In genomic region chr2:84879595-84880394, GRCh38 we compare ENCODE assay signal across 1 cellular context.
TF ChIP-seq lines count a peak whose summit lies in the region.

No MANE protein-coding gene starts in this region.

TF ChIP-seq in GM12878, 131 proteins besides CTCF, POLR2A, EP300 and RAD21 (continued from another document):
- peak; percentile 62; the same call in 1 of the 2 replicates for TF ChIP-seq TCF12 (IDR thresholded peaks at IDR 0.05; ENCODE audit: low read depth, low read length)
- peak; percentile 54 for TF ChIP-seq PAX5 (IDR thresholded peaks at IDR 0.05; ENCODE audit: borderline replicate concordance, low read depth, low read length)
- peak in 1 of 2 experiments; percentile 41; a peak in 1 of 4 replicates for TF ChIP-seq BHLHE40 (IDR thresholded peaks at IDR 0.05; ENCODE audit: borderline replicate concordance in 1 of 2, low read depth in 2 of 2, low read length in 1 of 2)
- peak; percentile 66; the same call in 1 of the 2 replicates for TF ChIP-seq MTA2 (IDR thresholded peaks at IDR 0.05; ENCODE audit: low read depth)
- peak; percentile 42; the same call in 1 of the 2 replicates for TF ChIP-seq RUNX3 (IDR thresholded peaks at IDR 0.05; ENCODE audit: low read length)
- 0 out of 2 replicates have a peak, but pooled peaks have one; percentile 11 for TF ChIP-seq NKRF (conservative IDR thresholded peaks at IDR 0.05)
- no peak for TF ChIP-seq BMI1 (IDR thresholded peaks at IDR 0.05; ENCODE audit: borderline replicate concordance)
- peak; percentile 38 to 44; a peak in 2 of 4 replicates for TF ChIP-seq IKZF2 (IDR thresholded peaks at IDR 0.05)
- no peak for TF ChIP-seq MYB (IDR thresholded peaks at IDR 0.05; ENCODE audit: borderline replicate concordance, low read depth, low read length)
- TF ChIP-seq ELK1 (IDR thresholded peaks at IDR 0.05; ENCODE audit: low read depth, low read length), result no peak
- peak; percentile 44 for TF ChIP-seq IKZF1 (conservative IDR thresholded peaks at IDR 0.05)
- TF ChIP-seq KAT2A (conservative IDR thresholded peaks at IDR 0.05; ENCODE audit: control insufficient read depth, low read depth, low read length), result no peak
- TF ChIP-seq BCL11A (IDR thresholded peaks at IDR 0.05; ENCODE audit: low read depth, low read length), result 0 out of 2 replicates have a peak, but pooled peaks have one; percentile 36
- TF ChIP-seq ZBTB33 (IDR thresholded peaks at IDR 0.05), result no peak
- no peak for TF ChIP-seq EGR1 (IDR thresholded peaks at IDR 0.05; ENCODE audit: borderline replicate concordance in 1 of 2, low read depth in 2 of 2, low read length in 2 of 2)
- no peak for TF ChIP-seq SIX5 (IDR thresholded peaks at IDR 0.05; ENCODE audit: low read depth, low read length, severe bottlenecking)
- TF ChIP-seq POLR2AphosphoS5 (IDR thresholded peaks at IDR 0.05; ENCODE audit: low read length), result no peak
- no peak for TF ChIP-seq KLF5 (IDR thresholded peaks at IDR 0.05; ENCODE audit: partially characterized antibody)
- no peak for TF ChIP-seq ZNF384 (IDR thresholded peaks at IDR 0.05; ENCODE audit: borderline replicate concordance, low read depth, low read length)
- no peak for TF ChIP-seq NFYA (IDR thresholded peaks at IDR 0.05; ENCODE audit: borderline replicate concordance, low read depth, low read length)
- TF ChIP-seq NR2C2 (IDR thresholded peaks at IDR 0.05; ENCODE audit: borderline replicate concordance, control insufficient read depth, insufficient read length, low read depth), result no peak
- TF ChIP-seq BCLAF1 (IDR thresholded peaks at IDR 0.05), result no peak
- TF ChIP-seq SREBF2 (IDR thresholded peaks at IDR 0.05; ENCODE audit: low read length), result no peak
- TF ChIP-seq SPI1 (IDR thresholded peaks at IDR 0.05; ENCODE audit: borderline replicate concordance, insufficient read depth, low read depth, low read length), result peak; percentile 86; the same call in 1 of the 2 replicates
TF ChIP-seq in GM12878: peak in this region for 10.
